ENCODE assay signal across 11 cellular contexts in genomic region chr12:113088971-113089756, GRCh38. TPM values are rescaled to one million over a fixed set of nuclear protein-coding genes. Genes with fewer than 3 reads are reported as not detected.
A peak's percentile ranks its signal among the peaks of the same experiment; 100 is the strongest.
DNase-seq lines count a peak whose midpoint lies in the region; ATAC-seq and TF ChIP-seq lines count a peak whose summit lies in the region.
"Had no signal": no experiment of that assay in that cellular context is flagged by ENCODE, and none has a peak within 500 bp of the region (broad histone marks: within the 10 kb centered on the region; RNA-seq: fewer than 3 reads in every experiment).

No MANE protein-coding gene starts in this region.

- H3K4me3 ChIP-seq in right atrium auricular region (no peak overlapping the region), ovary (no peak overlapping the region), SJCRH30 (no peak overlapping the region)

- no peaks in the 10 kb centered on the region for H3K36me3 ChIP-seq in right atrium auricular region
- no peaks in the 10 kb centered on the region for H3K36me3 ChIP-seq in ovary
- no peaks in the 10 kb centered on the region for H3K36me3 ChIP-seq in SJCRH30

- no peaks in the 10 kb centered on the region for H3K36me3 Mint-ChIP-seq in activated naive CD8-positive, alpha-beta T cell

- H3K9me3 ChIP-seq in right atrium auricular region: no peaks in the 10 kb centered on the region
- no peaks in the 10 kb centered on the region for H3K9me3 ChIP-seq in ovary
- no peaks in the 10 kb centered on the region for H3K9me3 ChIP-seq in SJCRH30 (replicated peaks)

- H3K9me3 Mint-ChIP-seq in activated naive CD8-positive, alpha-beta T cell (ENCODE audit: low read depth): no peaks in the 10 kb centered on the region

- TF ChIP-seq CTCF in right atrium auricular region (IDR thresholded peaks at IDR 0.05) (no peak), ovary (IDR thresholded peaks at IDR 0.05) (no peak)

- no peak for TF ChIP-seq EP300 in ovary (IDR thresholded peaks at IDR 0.05)

- peak overlapping the region; percentile 86 for H3K27ac Mint-ChIP-seq in activated naive CD8-positive, alpha-beta T cell

- intact Hi-C loops in ovary (cut with DNase I): no loop called here

- no peaks in the 10 kb centered on the region for H3K27me3 Mint-ChIP-seq in activated naive CD8-positive, alpha-beta T cell

- H3K4me1 ChIP-seq in right atrium auricular region (peaks cover 0 to 8% of the 10 kb centered on the region in 2 donors), ovary (ENCODE audit: insufficient read depth) (no peaks in the 10 kb centered on the region), SJCRH30 (no peaks in the 10 kb centered on the region)

- H3K27me3 ChIP-seq in right atrium auricular region: no peaks in the 10 kb centered on the region
- H3K27me3 ChIP-seq in ovary: no peaks in the 10 kb centered on the region
- H3K27me3 ChIP-seq in SJCRH30: peaks cover 3% of the 10 kb centered on the region; the same call in 1 of the 2 replicates

- ATAC-seq in GM18505 (IDR thresholded peaks at IDR 0.05; ENCODE audit: unreplicated experiment) (no peak), HG02884 (IDR thresholded peaks at IDR 0.05; ENCODE audit: unreplicated experiment) (no peak)

- TF ChIP-seq POLR2A in GM18505 (IDR thresholded peaks at IDR 0.05; ENCODE audit: borderline replicate concordance, extremely low read depth, insufficient read depth, insufficient read length) (peak; percentile 26), ovary (IDR thresholded peaks at IDR 0.05) (no peak)

- WGBS in ovary, 3 donors: 62 to 71% (median 69%) methylated on average over 13 of the region's 13 CpGs

- H3K27ac ChIP-seq in right atrium auricular region (no peak overlapping the region), ovary (no peak overlapping the region), SJCRH30 (no peak overlapping the region)
- H3K27ac ChIP-seq: WERI-Rb-1 had no signal

- peaks cover 76% of the 10 kb centered on the region for H3K4me1 Mint-ChIP-seq in activated naive CD8-positive, alpha-beta T cell (ENCODE audit: low read depth)

- H3K4me3 Mint-ChIP-seq in activated naive CD8-positive, alpha-beta T cell: peak overlapping the region; percentile 66

- peak; percentile 83 for DNase-seq in activated CD4-positive, alpha-beta T cell treated with anti-CD3 and anti-CD28 coated beads for 48 hours
- DNase-seq in stimulated activated CD4-positive, alpha-beta T cell treated with anti-CD3 and anti-CD28 coated beads, TNF-alpha, amount 100 ng/mL, for 24 hours (ENCODE audit: low read depth in 3 of 3): peak; percentile 30 to 73 (median 51)
- no peak for DNase-seq in right atrium auricular region (ENCODE audit: low spot score)
- DNase-seq in ovary: no peak
- DNase-seq in SJCRH30: no peak
- DNase-seq: KG1, WERI-Rb-1 had no signal

RNA-seq across cellular contexts. Expression of gene DTX1, which starts 32.6 kb away (rescaled TPM):
- total RNA-seq in right atrium auricular region (1 to 10 TPM; 1.2 to 4.0 TPM), ovary (1 to 10 TPM in 4 of 7 donors, under 1 TPM in 3; 0.56 to 5.5 (median 1.5) TPM)
- 1 to 10 TPM; 2.1 to 2.4 TPM for polyA plus RNA-seq in ovary
- total RNA-seq in SJCRH30 (2014; rRNA removed; shearing (Covaris generic)): not detected in 2 replicates

RNA-seq across cellular contexts. Expression of gene RASAL1, which starts 46.4 kb away (rescaled TPM):
- total RNA-seq in right atrium auricular region (not detected), ovary (1 to 10 TPM in 4 of 7 donors, under 1 TPM in 1, not detected in 2; 0.36 to 5.1 (median 1.3) TPM)
- under 1 TPM; 0.05 to 0.42 TPM for polyA plus RNA-seq in ovary
- total RNA-seq in SJCRH30 (2014; rRNA removed; shearing (Covaris generic)): not detected in 2 replicates
- total RNA-seq: subcutaneous adipose tissue had no signal

Comparison
In these comparisons a context has a peak if more than half of its experiments do, and no peak if none do; other contexts are left out.
1. DNase-seq: peak in activated CD4-positive, alpha-beta T cell treated with anti-CD3 and anti-CD28 coated beads for 48 hours (single experiment) and stimulated activated CD4-positive, alpha-beta T cell treated with anti-CD3 and anti-CD28 coated beads, TNF-alpha, amount 100 ng/mL, for 24 hours (3 of 3); none in right atrium auricular region (single experiment), ovary (0 of 5) and SJCRH30 (0 of 2).